8 cellular contexts compared by ENCODE assay signal in the genomic region with DNA sequence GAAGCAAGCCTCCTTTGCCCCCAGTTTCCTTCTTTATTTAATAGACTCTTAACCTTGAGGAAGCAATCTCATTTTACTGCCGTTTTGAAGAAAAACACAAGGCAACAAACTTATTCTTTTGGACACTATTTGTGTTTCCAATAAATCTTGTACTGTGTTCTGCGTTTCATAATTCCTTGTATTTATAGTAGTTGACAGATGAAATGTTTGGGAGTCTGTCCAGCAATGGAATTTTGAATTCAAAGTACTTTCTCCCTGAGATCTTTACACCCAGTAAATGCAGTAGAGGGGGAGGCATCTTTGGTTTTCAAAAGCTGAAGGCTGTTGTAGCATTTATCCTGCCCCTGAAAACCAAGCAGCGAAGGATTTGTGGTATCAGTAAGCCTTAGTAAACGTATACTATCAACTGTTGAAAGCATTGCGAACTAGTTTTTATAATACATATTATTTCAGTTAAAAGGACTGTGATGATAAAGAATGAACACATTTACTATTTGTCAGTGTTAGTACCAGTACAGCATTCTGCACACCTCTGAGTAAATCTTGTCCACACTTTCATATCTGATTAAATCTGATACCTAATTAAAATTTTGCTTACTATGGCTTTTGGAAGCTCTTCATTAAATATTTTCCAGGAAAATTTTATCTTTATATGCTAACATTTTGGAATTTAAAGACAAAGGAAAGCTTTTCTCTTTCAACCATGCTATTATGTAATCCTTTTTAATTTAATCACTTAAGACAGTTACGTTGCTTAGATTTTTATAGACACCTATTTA.
DNase-seq lines count a peak whose midpoint lies in the region; ATAC-seq and TF ChIP-seq lines count a peak whose summit lies in the region.

No MANE protein-coding gene starts in this region.

- TF ChIP-seq CTCF in 22Rv1 (IDR thresholded peaks at IDR 0.05) (no peak), HFFc6 (IDR thresholded peaks at IDR 0.05) (no peak), MCF 10A (IDR thresholded peaks at IDR 0.05; ENCODE audit: unreplicated experiment) (no peak), lower lobe of right lung (IDR thresholded peaks at IDR 0.05) (no peak), neural progenitor cell (IDR thresholded peaks at IDR 0.05) (no peak)

- peaks cover 6% of the 10 kb centered on the region for H4K20me1 ChIP-seq in neural progenitor cell (ENCODE audit: low read depth)

- intact Hi-C loops in MCF 10A (cut with micrococcal nuclease) (no loop called here), lower lobe of right lung (cut with DNase I) (no loop called here)

- H3K4me1 ChIP-seq in lower lobe of right lung, result peaks cover 23% of the 10 kb centered on the region
- peaks cover 4% of the 10 kb centered on the region for H3K4me1 ChIP-seq in neural progenitor cell

- no peaks in the 10 kb centered on the region for H3F3A ChIP-seq in neural progenitor cell (ENCODE audit: low read depth)

- H3K4me3 Mint-ChIP-seq in HFFc6 (peak overlapping the region; percentile 86), MCF 10A (ENCODE audit: unreplicated experiment) (peak overlapping the region; percentile 80), neural progenitor cell (no peak overlapping the region)

- H3K9me3 ChIP-seq in lower lobe of right lung (no peaks in the 10 kb centered on the region), neural progenitor cell (ENCODE audit: low read depth) (no peaks in the 10 kb centered on the region)

- H3K36me3 ChIP-seq in lower lobe of right lung, result no peaks in the 10 kb centered on the region
- no peaks in the 10 kb centered on the region for H3K36me3 ChIP-seq in neural progenitor cell

- H3K27me3 Mint-ChIP-seq in HFFc6 (ENCODE audit: insufficient read depth), result no peaks in the 10 kb centered on the region; the same call in 1 of the 2 replicates
- H3K27me3 Mint-ChIP-seq in MCF 10A (ENCODE audit: insufficient read depth, unreplicated experiment), result no peaks in the 10 kb centered on the region
- H3K27me3 Mint-ChIP-seq in neural progenitor cell (ENCODE audit: insufficient read depth, low read depth), result no peaks in the 10 kb centered on the region

- CTCF ChIA-PET in MCF 10A (lab: Yijun Ruan, JAX), result interaction anchor here (0.5 to 2.1 kb wide), 7 partner anchors 12 to 1549 kb away, joined by 3 to 8 read pairs (median 6); no protein-coding TSS in a partner anchor

- H3K79me2 ChIP-seq in neural progenitor cell (ENCODE audit: low read depth), result peaks cover 28% of the 10 kb centered on the region

- peak overlapping the region; percentile 55 for H3K4me3 ChIP-seq in lower lobe of right lung
- no peak overlapping the region for H3K4me3 ChIP-seq in neural progenitor cell

- no peak overlapping the region for H3K9ac ChIP-seq in neural progenitor cell

- BruUV-seq in MCF 10A (replicated peaks; lab: Mats Ljungman, UMichigan), result TSS peak; percentile 45

- DNase-seq in HFFc6 (no peak), MCF 10A (ENCODE audit: unreplicated experiment) (peak; percentile 23), lower lobe of right lung (no peak), neural progenitor cell (ENCODE audit: low spot score) (no peak), kidney glomerular epithelial cell (lab: John Stamatoyannopoulos, UW) (no peak), cortex of kidney (lab: John Stamatoyannopoulos, UW) (no peak)

- H3K4me1 Mint-ChIP-seq in HFFc6 (ENCODE audit: low read depth) (peaks cover 42% of the 10 kb centered on the region), MCF 10A (ENCODE audit: insufficient read depth, unreplicated experiment) (peaks cover 19% of the 10 kb centered on the region), neural progenitor cell (no peaks in the 10 kb centered on the region)

- H3K27me3 ChIP-seq in lower lobe of right lung (ENCODE audit: low read depth) (no peaks in the 10 kb centered on the region), neural progenitor cell (no peaks in the 10 kb centered on the region)

- H3K36me3 Mint-ChIP-seq in HFFc6 (ENCODE audit: low read depth) (peaks cover 35% of the 10 kb centered on the region), MCF 10A (ENCODE audit: insufficient read depth, unreplicated experiment) (peaks cover 20% of the 10 kb centered on the region), neural progenitor cell (peaks cover 43% of the 10 kb centered on the region)

- H3K9me3 Mint-ChIP-seq in HFFc6, result no peaks in the 10 kb centered on the region; the same call in none of the 2 replicates
- H3K9me3 Mint-ChIP-seq in MCF 10A (ENCODE audit: unreplicated experiment), result peaks cover 5% of the 10 kb centered on the region
- no peaks in the 10 kb centered on the region for H3K9me3 Mint-ChIP-seq in neural progenitor cell

- H3K27ac ChIP-seq in 22Rv1 (peak overlapping the region; percentile 94), lower lobe of right lung (peak overlapping the region; percentile 88), neural progenitor cell (no peak overlapping the region)

- POLR2A ChIA-PET in MCF 10A (lab: Yijun Ruan, JAX), result interaction anchor here (0.5 to 2.7 kb wide), 16 partner anchors 10 to 880 kb away, joined by 3 to 18 read pairs (median 4); a partner anchor contains a TSS

- ATAC-seq in lower lobe of right lung, result peak in 1 of 2 donors; percentile 28
- ATAC-seq in HG03457 (IDR thresholded peaks at IDR 0.05; ENCODE audit: unreplicated experiment), result no peak

- H3K4me2 ChIP-seq in neural progenitor cell, result no peak overlapping the region

- H3K27ac Mint-ChIP-seq in HFFc6, result peak overlapping the region; percentile 99
- H3K27ac Mint-ChIP-seq in MCF 10A (ENCODE audit: low read depth, unreplicated experiment), result peak overlapping the region; percentile 97
- H3K27ac Mint-ChIP-seq in neural progenitor cell, result no peak overlapping the region

- no peak overlapping the region for H2AFZ ChIP-seq in neural progenitor cell (replicated peaks)
